In the genomic region with DNA sequence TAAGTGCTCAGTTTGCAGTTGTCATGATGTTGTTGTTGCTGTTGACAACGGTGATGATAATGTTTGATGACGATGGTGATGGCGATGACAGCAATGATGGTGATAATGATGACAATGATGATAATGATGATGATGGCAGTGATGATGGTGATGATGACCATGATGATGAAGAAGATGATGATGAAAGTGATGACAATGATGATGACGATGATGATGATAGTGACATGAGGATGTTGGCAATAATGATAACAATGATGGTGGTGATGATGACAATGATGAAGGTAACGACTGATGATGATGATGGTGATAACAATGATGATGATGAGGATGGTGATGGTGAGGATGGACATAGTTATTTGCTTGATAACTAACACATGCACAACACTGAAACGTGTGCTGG, we compare ENCODE assay signal across 7 cellular contexts.
"Had no signal": no experiment of that assay in that cellular context is flagged by ENCODE, and none has a peak within 500 bp of the region (broad histone marks: within the 10 kb centered on the region; RNA-seq: fewer than 3 reads in every experiment).

No MANE protein-coding gene starts in this region.

- DNase-seq: GOT3, H9, HCEC 1CT, HFFc6, KG1 had no signal

- H3K27ac ChIP-seq: HL-60 had no signal

- FAIRE-seq: H54 had no signal
